ENCODE assay signal across 15 cellular contexts in genomic region chr12:84276215-84276614, GRCh38.
A peak's percentile ranks its signal among the peaks of the same experiment; 100 is the strongest.
DNase-seq lines count a peak whose midpoint lies in the region; TF ChIP-seq lines count a peak whose summit lies in the region.
"Had no signal": no experiment of that assay in that cellular context is flagged by ENCODE, and none has a peak within 500 bp of the region (broad histone marks: within the 10 kb centered on the region; RNA-seq: fewer than 3 reads in every experiment).

No MANE protein-coding gene starts in this region.

- no peaks in the 10 kb centered on the region for H3F3A ChIP-seq in MM.1S (ENCODE audit: insufficient read depth, low read length)

- no peaks in the 10 kb centered on the region for H3K9me3 ChIP-seq in MM.1S (replicated peaks; ENCODE audit: insufficient read depth, low read length)

- no peak overlapping the region for H3K9ac ChIP-seq in MM.1S (ENCODE audit: low read length)
- H3K9ac ChIP-seq: GM23248 had no signal

- H3K4me3 ChIP-seq in retinal pigment epithelial cell (ENCODE audit: low read length) (no peak overlapping the region), MM.1S (ENCODE audit: low read length) (no peak overlapping the region)
- H3K4me3 ChIP-seq: GM23248 had no signal

- H3K27ac ChIP-seq in MM.1S (ENCODE audit: low read length): no peak overlapping the region
- H3K27ac ChIP-seq: C4-2B, GM23248 had no signal

- no peaks in the 10 kb centered on the region for H4K20me1 ChIP-seq in MM.1S (ENCODE audit: insufficient read depth, low read length)

- no peaks in the 10 kb centered on the region for H3K27me3 ChIP-seq in MM.1S (replicated peaks; ENCODE audit: insufficient read depth, low read length)

- no peaks in the 10 kb centered on the region for H3K9me2 ChIP-seq in MM.1S (replicated peaks; ENCODE audit: insufficient read depth, low read length)

- no peak overlapping the region for H2AFZ ChIP-seq in MM.1S (ENCODE audit: low read length)
- H2AFZ ChIP-seq: GM23248 had no signal

- H3K4me2 ChIP-seq in MM.1S (ENCODE audit: low read depth, low read length): no peak overlapping the region

- TF ChIP-seq CTCF in retinal pigment epithelial cell (conservative IDR thresholded peaks at IDR 0.05; ENCODE audit: low read depth, low read length) (no peak), MM.1S (IDR thresholded peaks at IDR 0.05; ENCODE audit: low read length) (no peak)

- intact Hi-C loops in cardiac septum (cut with DNase I): no loop called here

- H3K4me1 ChIP-seq in MM.1S (ENCODE audit: low read length): no peaks in the 10 kb centered on the region

- no peaks in the 10 kb centered on the region for H3K36me3 ChIP-seq in MM.1S (replicated peaks; ENCODE audit: insufficient read depth, low read length)

- no peaks in the 10 kb centered on the region for H3K79me2 ChIP-seq in MM.1S (ENCODE audit: low read length)

- DNase-seq in H4 (ENCODE audit: low spot score): peak; percentile 11
- peak; percentile 33 for DNase-seq in NCI-H226
- peak; percentile 2 for DNase-seq in fibroblast of peridontal ligament (ENCODE audit: extremely low read depth)
- peak; percentile 4 for DNase-seq in retinal pigment epithelial cell (ENCODE audit: low read depth)
- DNase-seq in MM.1S: no peak
- no peak for DNase-seq in cardiac septum (ENCODE audit: low spot score)
- no peak for DNase-seq in NOMO-1 treated with DMSO at 0.1 percent for 48 hours (lab: John Stamatoyannopoulos, UW; ENCODE audit: unreplicated experiment)
- DNase-seq: ACHN, DMS79 treated with DMSO at 0.1 percent for 48 hours, GM23248, HCEC 1CT, NCI-H1092 treated with DMSO at 0.1 percent for 48 hours, NCI-H1694, SHP77 had no signal

Comparison
In these comparisons a context has a peak if more than half of its experiments do, and no peak if none do; other contexts are left out.
1. DNase-seq: peak in H4 (single experiment), NCI-H226 (single experiment), fibroblast of peridontal ligament (single experiment) and retinal pigment epithelial cell (single experiment); none in MM.1S (single experiment), cardiac septum (single experiment) and NOMO-1 treated with DMSO at 0.1 percent for 48 hours (single experiment).